Comparison of ENCODE assay signal across 19 cellular contexts in genomic region chr12:46981627-46982026, GRCh38.
A peak's percentile ranks its signal among the peaks of the same experiment; 100 is the strongest.
DNase-seq lines count a peak whose midpoint lies in the region; ATAC-seq and TF ChIP-seq lines count a peak whose summit lies in the region.
"Had no signal": no experiment of that assay in that cellular context is flagged by ENCODE, and none has a peak within 500 bp of the region (broad histone marks: within the 10 kb centered on the region; RNA-seq: fewer than 3 reads in every experiment).

No MANE protein-coding gene starts in this region.

- intact Hi-C loops in IMR-90 (cut with micrococcal nuclease) = loop anchor here (5.0 kb wide), 1 partner anchor 609 kb away; the partner anchor contains the start of gene SLC38A2

- no TSS peak for BruUV-seq in IMR-90 (replicated peaks; lab: Mats Ljungman, UMichigan)

- no peak overlapping the region for H3K27ac ChIP-seq in IMR-90 (ENCODE audit: insufficient read depth, low read length)
- H3K27ac ChIP-seq: BLaER1, C4-2B had no signal

- peaks cover 5% of the 10 kb centered on the region for H3K9me3 Mint-ChIP-seq in endothelial cell (ENCODE audit: unreplicated experiment)
- H3K9me3 Mint-ChIP-seq: CD8-positive, alpha-beta T cell had no signal

- no peak overlapping the region for H4K5ac ChIP-seq in IMR-90 (ENCODE audit: low read depth, low read length)

- no peaks in the 10 kb centered on the region for H4K20me1 ChIP-seq in IMR-90 (ENCODE audit: insufficient read depth, low read length)
- H4K20me1 ChIP-seq: BLaER1 had no signal

- no peak overlapping the region for H2BK120ac ChIP-seq in IMR-90 (ENCODE audit: low read depth, low read length)

- no peak overlapping the region for H3K4me3 Mint-ChIP-seq in endothelial cell (ENCODE audit: unreplicated experiment)
- H3K4me3 Mint-ChIP-seq: B cell; CD4-positive, CD25-positive, alpha-beta regulatory T cell; CD8-positive, alpha-beta T cell had no signal

- H3K4ac ChIP-seq in IMR-90 (ENCODE audit: low read depth, low read length) = no peak overlapping the region

- H3K27ac Mint-ChIP-seq in endothelial cell (ENCODE audit: unreplicated experiment) = no peak overlapping the region
- H3K27ac Mint-ChIP-seq: B cell; CD4-positive, CD25-positive, alpha-beta regulatory T cell; CD8-positive, alpha-beta T cell had no signal

- H4K8ac ChIP-seq in IMR-90 (ENCODE audit: low read depth in 2 of 2, low read length in 2 of 2) = no peak overlapping the region

- no peak overlapping the region for H2BK15ac ChIP-seq in IMR-90 (ENCODE audit: low read depth, low read length)

- no peak overlapping the region for H2AFZ ChIP-seq in IMR-90 (replicated peaks; ENCODE audit: low read length, poor library complexity)

- TF ChIP-seq POLR2A in IMR-90 (IDR thresholded peaks at IDR 0.05; ENCODE audit: low read depth, low read length) = no peak

- CTCF ChIA-PET in IMR-90 (lab: Yijun Ruan, JAX) = no interaction called here

- POLR2A ChIA-PET in IMR-90 (lab: Charles Lee; ENCODE audit: unreplicated experiment) = no interaction called here

- peaks cover 7% of the 10 kb centered on the region; the same call in 1 of the 2 replicates for H3K9me1 ChIP-seq in IMR-90 (ENCODE audit: insufficient read depth, low read length)

- no peaks in the 10 kb centered on the region for H3K27me3 ChIP-seq in IMR-90 (ENCODE audit: control insufficient read depth, insufficient read depth, low read length)
- H3K27me3 ChIP-seq: BLaER1 had no signal

- no peaks in the 10 kb centered on the region for H3K9me3 ChIP-seq in IMR-90 (ENCODE audit: control insufficient read depth, insufficient read depth, low read length)
- H3K9me3 ChIP-seq: BLaER1, Caco-2, HAP-1 had no signal

- H3K9ac ChIP-seq in IMR-90 (ENCODE audit: low read depth, low read length) = no peak overlapping the region
- H3K9ac ChIP-seq: BLaER1 had no signal

- no peak overlapping the region for H2BK20ac ChIP-seq in IMR-90 (ENCODE audit: low read depth, low read length)

- WGBS in IMR-90 (ENCODE audit: extremely low coverage in 2 of 2, insufficient read length in 1 of 2), 2 experiments = no CpG with 5 or more reads among the region's 3 CpGs

- H3K4me1 Mint-ChIP-seq in endothelial cell (ENCODE audit: unreplicated experiment) = no peaks in the 10 kb centered on the region

- H3K79me1 ChIP-seq in IMR-90 (ENCODE audit: low read depth in 1 of 2, low read length in 2 of 2) = 0 out of 4 replicates have a peak, but pooled peaks cover 0 to 3% of the 10 kb centered on the region in 2 experiments

- dilution Hi-C loops in IMR-90 (cut with HindIII; ENCODE audit: low sequenced_read_pairs, unreplicated experiment) = no loop called here

- no peak overlapping the region for H3K4me2 ChIP-seq in IMR-90 (ENCODE audit: low read depth, low read length)
- H3K4me2 ChIP-seq: BLaER1 had no signal

- no peak overlapping the region for H3K23ac ChIP-seq in IMR-90 (ENCODE audit: low read depth, low read length)

- DNase-seq in ELR (ENCODE audit: low read depth) (peak; percentile 35), IMR-90 (peak; percentile 26), amniotic epithelial cell (ENCODE audit: low read depth) (peak; percentile 32), endothelial cell (ENCODE audit: low spot score) (no peak), dermis blood vessel endothelial cell (no peak), NCI-H1436 (lab: John Stamatoyannopoulos, UW) (no peak)
- DNase-seq: Caco-2; CD4-positive, CD25-positive, alpha-beta regulatory T cell; CD8-positive, alpha-beta T cell; DMS153; DND-41; EL; GF-D8; GOT3 had no signal

- no peak overlapping the region for H3K4me3 ChIP-seq in IMR-90 (ENCODE audit: insufficient read depth, low read depth, low read length)
- H3K4me3 ChIP-seq: BLaER1, HAP-1 had no signal

- TF ChIP-seq CTCF in IMR-90 (conservative IDR thresholded peaks at IDR 0.05; ENCODE audit: low read depth, low read length) = no peak
- TF ChIP-seq CTCF in endothelial cell (IDR thresholded peaks at IDR 0.05; ENCODE audit: unreplicated experiment) = no peak

- H3K27me3 Mint-ChIP-seq in endothelial cell (ENCODE audit: unreplicated experiment) = no peaks in the 10 kb centered on the region

- H3K4me1 ChIP-seq in IMR-90 (ENCODE audit: control insufficient read depth, insufficient read depth, low read length) = no peaks in the 10 kb centered on the region
- H3K4me1 ChIP-seq: BLaER1, HAP-1 had no signal

- H2AK5ac ChIP-seq in IMR-90 (ENCODE audit: low read depth, low read length) = no peak overlapping the region

- in situ Hi-C loops in IMR-90 (cut with MboI; ENCODE audit: low sequenced_read_pairs) = no loop called here

- TF ChIP-seq RAD21 in IMR-90 (IDR thresholded peaks at IDR 0.05; ENCODE audit: low read length) = no peak

- no peak overlapping the region for H2BK5ac ChIP-seq in IMR-90 (ENCODE audit: low read depth, low read length, poor library complexity, severe bottlenecking)

- H3K14ac ChIP-seq in IMR-90 (replicated peaks; ENCODE audit: low read depth, low read length) = no peak overlapping the region

- H3K18ac ChIP-seq in IMR-90 (ENCODE audit: low read depth, low read length) = no peak overlapping the region

- no peak overlapping the region for H2AK9ac ChIP-seq in IMR-90 (replicated peaks; ENCODE audit: low read depth, low read length, poor library complexity)

- H3K36me3 Mint-ChIP-seq in endothelial cell (ENCODE audit: low read depth, unreplicated experiment) = no peaks in the 10 kb centered on the region
- H3K36me3 Mint-ChIP-seq: CD4-positive, CD25-positive, alpha-beta regulatory T cell; CD8-positive, alpha-beta T cell had no signal

- no peak overlapping the region for H3K56ac ChIP-seq in IMR-90 (ENCODE audit: extremely low read depth, insufficient read depth, low read length)

- no peaks in the 10 kb centered on the region for H3K36me3 ChIP-seq in IMR-90 (ENCODE audit: control insufficient read depth, insufficient read depth, low read length)
- H3K36me3 ChIP-seq: BLaER1, HAP-1 had no signal

- no peak for ATAC-seq in IMR-90 (ENCODE audit: low read depth)
- ATAC-seq in GM21360 (IDR thresholded peaks at IDR 0.05; ENCODE audit: unreplicated experiment) = no peak
- ATAC-seq: CD8-positive, alpha-beta T cell had no signal

- H4K91ac ChIP-seq in IMR-90 (ENCODE audit: insufficient read depth, low read depth, low read length) = no peak overlapping the region

TF ChIP-seq in IMR-90, 13 proteins besides CTCF, POLR2A, EP300 and RAD21:
- TF ChIP-seq BHLHE40 (IDR thresholded peaks at IDR 0.05; ENCODE audit: low read depth, low read length) (peak; percentile 41; the same call in 1 of the 2 replicates), CEBPB (IDR thresholded peaks at IDR 0.05; ENCODE audit: low read depth, low read length) (peak; percentile 35; the same call in 1 of the 2 replicates), ELK1 (IDR thresholded peaks at IDR 0.05; ENCODE audit: borderline replicate concordance, low read depth, low read length) (no peak), FOS (IDR thresholded peaks at IDR 0.05; ENCODE audit: low read depth, low read length) (no peak)

Comparison
In these comparisons a context has a peak if more than half of its experiments do, and no peak if none do; other contexts are left out.
1. DNase-seq: peak in ELR (single experiment), IMR-90 (single experiment) and amniotic epithelial cell (single experiment); none in endothelial cell (single experiment), dermis blood vessel endothelial cell (single experiment) and NCI-H1436 (single experiment).